Comparison of ENCODE assay signal across 21 cellular contexts in genomic region chr12:63937381-63938168, GRCh38.
DNase-seq lines count a peak whose midpoint lies in the region; ATAC-seq, FAIRE-seq and TF ChIP-seq lines count a peak whose summit lies in the region.
"Had no signal": no experiment of that assay in that cellular context is flagged by ENCODE, and none has a peak within 500 bp of the region (broad histone marks: within the 10 kb centered on the region; RNA-seq: fewer than 3 reads in every experiment).

No MANE protein-coding gene starts in this region.

- H2AFZ ChIP-seq in IMR-90 (replicated peaks; ENCODE audit: low read length, poor library complexity), result no peak overlapping the region
- H2AFZ ChIP-seq in neural progenitor cell (replicated peaks), result no peak overlapping the region

- peaks cover 22% of the 10 kb centered on the region; the same call in 1 of the 2 replicates for H4K20me1 ChIP-seq in IMR-90 (ENCODE audit: insufficient read depth, low read length)
- no peaks in the 10 kb centered on the region for H4K20me1 ChIP-seq in neural progenitor cell (ENCODE audit: low read depth)

- no peaks in the 10 kb centered on the region for H3K9me3 ChIP-seq in IMR-90 (ENCODE audit: control insufficient read depth, insufficient read depth, low read length)
- H3K9me3 ChIP-seq in neural progenitor cell (ENCODE audit: low read depth), result no peaks in the 10 kb centered on the region

- peaks cover 32% of the 10 kb centered on the region for H3K4me1 Mint-ChIP-seq in neural progenitor cell
- H3K4me1 Mint-ChIP-seq: activated CD4-positive, alpha-beta T cell treated with anti-CD3 and anti-CD28 coated beads, Interleukin-2, amount 10 ng/mL, durations not matched to agents 7 days and 5 days; activated CD8-positive, alpha-beta memory T cell treated with anti-CD3 and anti-CD28 coated beads, Interleukin-2, amount 10 ng/mL, durations not matched to agents 7 days and 5 days; activated naive CD4-positive, alpha-beta T cell treated with anti-CD3 and anti-CD28 coated beads, Interleukin-2, amount 10 ng/mL, durations not matched to agents 7 days and 5 days; IgD-negative memory B cell; memory B cell had no signal

- H3K9me1 ChIP-seq in IMR-90 (ENCODE audit: insufficient read depth, low read length), result peaks cover 11% of the 10 kb centered on the region

- in situ Hi-C loops in IMR-90 (cut with MboI; ENCODE audit: low sequenced_read_pairs), result no loop called here

- no peak overlapping the region for H3K56ac ChIP-seq in IMR-90 (ENCODE audit: extremely low read depth, insufficient read depth, low read length)

- H2AK5ac ChIP-seq in IMR-90 (ENCODE audit: low read depth, low read length), result 0 out of 2 replicates have a peak overlapping the region, but pooled peaks have one; percentile 12

- H3K4me1 ChIP-seq in IMR-90 (ENCODE audit: control insufficient read depth, insufficient read depth, low read length), result peaks cover 10% of the 10 kb centered on the region
- H3K4me1 ChIP-seq in neural progenitor cell, result peaks cover 10% of the 10 kb centered on the region

- H3K79me1 ChIP-seq in IMR-90 (ENCODE audit: low read depth in 1 of 2, low read length in 2 of 2), result peaks cover 41 to 83% of the 10 kb centered on the region in 2 experiments

- no peak for TF ChIP-seq POLR2A in IMR-90 (IDR thresholded peaks at IDR 0.05; ENCODE audit: low read depth, low read length)

- H2BK5ac ChIP-seq in IMR-90 (ENCODE audit: low read depth, low read length, poor library complexity, severe bottlenecking), result no peak overlapping the region

- H3K4me3 ChIP-seq in AG10803 (ENCODE audit: low read length) (no peak overlapping the region), IMR-90 (ENCODE audit: insufficient read depth, low read depth, low read length) (no peak overlapping the region), neural progenitor cell (no peak overlapping the region)
- H3K4me3 ChIP-seq: SK-N-MC, smooth muscle cell had no signal

- no peak overlapping the region for H2BK15ac ChIP-seq in IMR-90 (ENCODE audit: low read depth, low read length)

- H3F3A ChIP-seq in neural progenitor cell (ENCODE audit: low read depth), result no peaks in the 10 kb centered on the region

- H3K9ac ChIP-seq in IMR-90 (ENCODE audit: low read depth, low read length), result no peak overlapping the region
- H3K9ac ChIP-seq in neural progenitor cell, result no peak overlapping the region

- H3K36me3 ChIP-seq in IMR-90 (ENCODE audit: control insufficient read depth, insufficient read depth, low read length), result peaks cover 14% of the 10 kb centered on the region
- H3K36me3 ChIP-seq in neural progenitor cell, result no peaks in the 10 kb centered on the region
- H3K36me3 ChIP-seq: WERI-Rb-1 had no signal

- H3K14ac ChIP-seq in IMR-90 (replicated peaks; ENCODE audit: low read depth, low read length), result no peak overlapping the region

- TF ChIP-seq CTCF in AG10803 (conservative IDR thresholded peaks at IDR 0.05; ENCODE audit: low read length) (no peak), IMR-90 (conservative IDR thresholded peaks at IDR 0.05; ENCODE audit: low read depth, low read length) (no peak), neural progenitor cell (IDR thresholded peaks at IDR 0.05) (no peak)

- H3K79me2 ChIP-seq in neural progenitor cell (ENCODE audit: low read depth), result no peaks in the 10 kb centered on the region

- H3K4ac ChIP-seq in IMR-90 (ENCODE audit: low read depth, low read length), result no peak overlapping the region

- no peak overlapping the region for H3K4me2 ChIP-seq in IMR-90 (ENCODE audit: low read depth, low read length)
- no peak overlapping the region for H3K4me2 ChIP-seq in neural progenitor cell
- H3K4me2 ChIP-seq: smooth muscle cell had no signal

- H4K91ac ChIP-seq in IMR-90 (ENCODE audit: insufficient read depth, low read depth, low read length), result no peak overlapping the region

- TF ChIP-seq RAD21 in IMR-90 (IDR thresholded peaks at IDR 0.05; ENCODE audit: low read length), result no peak

- H2BK120ac ChIP-seq in IMR-90 (ENCODE audit: low read depth, low read length), result no peak overlapping the region

- peak overlapping the region; percentile 70 for H3K27ac Mint-ChIP-seq in neural progenitor cell
- H3K27ac Mint-ChIP-seq in activated naive CD4-positive, alpha-beta T cell treated with anti-CD3 and anti-CD28 coated beads, Interleukin-2, amount 50 U/mL, for 72 hours, result no peak overlapping the region
- H3K27ac Mint-ChIP-seq: activated CD4-positive, alpha-beta T cell treated with anti-CD3 and anti-CD28 coated beads, Interleukin-2, amount 10 ng/mL, durations not matched to agents 7 days and 5 days; activated CD8-positive, alpha-beta memory T cell treated with anti-CD3 and anti-CD28 coated beads, Interleukin-2, amount 10 ng/mL, durations not matched to agents 7 days and 5 days; activated naive CD4-positive, alpha-beta T cell treated with anti-CD3 and anti-CD28 coated beads, Interleukin-2, amount 10 ng/mL, durations not matched to agents 7 days and 5 days; CD14-positive monocyte; dendritic cell treated with granulocyte-macrophage colony-stimulating factor and Interleukin-4, amounts not matched to agents 40 ng/mL and 50 ng/mL, for 4 days; IgD-negative memory B cell; memory B cell had no signal

- H3K23ac ChIP-seq in IMR-90 (ENCODE audit: low read depth, low read length), result no peak overlapping the region

- ATAC-seq in IMR-90 (ENCODE audit: low read depth) (no peak), HG03469 (IDR thresholded peaks at IDR 0.05; ENCODE audit: unreplicated experiment) (no peak)
- no peak for ATAC-seq in activated naive CD4-positive, alpha-beta T cell treated with anti-CD3 and anti-CD28 coated beads, Interleukin-2, amount 50 U/mL, for 72 hours
- ATAC-seq: activated CD8-positive, alpha-beta memory T cell treated with anti-CD3 and anti-CD28 coated beads, Interleukin-2, amount 10 ng/mL, durations not matched to agents 7 days and 5 days had no signal

- H3K36me3 Mint-ChIP-seq in neural progenitor cell, result no peaks in the 10 kb centered on the region
- H3K36me3 Mint-ChIP-seq in activated naive CD4-positive, alpha-beta T cell treated with anti-CD3 and anti-CD28 coated beads, Interleukin-2, amount 50 U/mL, for 72 hours, result no peaks in the 10 kb centered on the region
- H3K36me3 Mint-ChIP-seq: activated CD8-positive, alpha-beta memory T cell treated with anti-CD3 and anti-CD28 coated beads, Interleukin-2, amount 10 ng/mL, durations not matched to agents 7 days and 5 days; activated naive CD4-positive, alpha-beta T cell treated with anti-CD3 and anti-CD28 coated beads, Interleukin-2, amount 10 ng/mL, durations not matched to agents 7 days and 5 days; CD14-positive monocyte; memory B cell had no signal

- 86% methylated on average over 8 of the region's 12 CpGs; no CpG with 5 or more reads in 1 of the 2 experiments for WGBS in IMR-90 (ENCODE audit: extremely low coverage in 2 of 2, insufficient read length in 1 of 2), 2 experiments

- H2AK9ac ChIP-seq in IMR-90 (replicated peaks; ENCODE audit: low read depth, low read length, poor library complexity), result no peak overlapping the region

- BruUV-seq in IMR-90 (replicated peaks; lab: Mats Ljungman, UMichigan), result no TSS peak

- no peak for FAIRE-seq in HTR-8/SVneo (lab: Jason Lieb, UNC)

- dilution Hi-C loops in IMR-90 (cut with HindIII; ENCODE audit: low sequenced_read_pairs, unreplicated experiment), result no loop called here

- no peak overlapping the region for H3K4me3 Mint-ChIP-seq in neural progenitor cell
- H3K4me3 Mint-ChIP-seq: activated CD4-positive, alpha-beta T cell treated with anti-CD3 and anti-CD28 coated beads, Interleukin-2, amount 10 ng/mL, durations not matched to agents 7 days and 5 days; activated CD8-positive, alpha-beta memory T cell treated with anti-CD3 and anti-CD28 coated beads, Interleukin-2, amount 10 ng/mL, durations not matched to agents 7 days and 5 days; activated naive CD4-positive, alpha-beta T cell treated with anti-CD3 and anti-CD28 coated beads, Interleukin-2, amount 10 ng/mL, durations not matched to agents 7 days and 5 days; CD14-positive monocyte; dendritic cell treated with granulocyte-macrophage colony-stimulating factor and Interleukin-4, amounts not matched to agents 40 ng/mL and 50 ng/mL, for 4 days; IgD-negative memory B cell; memory B cell had no signal

- CTCF ChIA-PET in IMR-90 (lab: Yijun Ruan, JAX), result no interaction called here

- peak overlapping the region in 1 of 2 experiments; percentile 19; a peak in 1 of 4 replicates for H4K8ac ChIP-seq in IMR-90 (ENCODE audit: low read depth in 2 of 2, low read length in 2 of 2)

- POLR2A ChIA-PET in IMR-90 (lab: Charles Lee; ENCODE audit: unreplicated experiment), result no interaction called here

- H2BK20ac ChIP-seq in IMR-90 (ENCODE audit: low read depth, low read length), result no peak overlapping the region

- H3K27me3 Mint-ChIP-seq in neural progenitor cell (ENCODE audit: insufficient read depth, low read depth), result no peaks in the 10 kb centered on the region
- H3K27me3 Mint-ChIP-seq: dendritic cell treated with granulocyte-macrophage colony-stimulating factor and Interleukin-4, amounts not matched to agents 40 ng/mL and 50 ng/mL, for 4 days; IgD-negative memory B cell had no signal

- DNase-seq in AG10803 (ENCODE audit: low read depth), result peak; percentile 73
- DNase-seq in IMR-90, result no peak
- DNase-seq in brain pericyte (ENCODE audit: low read depth, low spot score), result peak; percentile 39
- no peak for DNase-seq in neural progenitor cell (ENCODE audit: low spot score)
- no peak for DNase-seq in activated naive CD4-positive, alpha-beta T cell treated with anti-CD3 and anti-CD28 coated beads, Interleukin-2, amount 50 U/mL, for 72 hours (ENCODE audit: low spot score in 2 of 2)
- DNase-seq in HTR-8/SVneo (ENCODE audit: insufficient read length, low spot score), result no peak
- DNase-seq in activated naive CD4-positive, alpha-beta T cell treated with Interleukin-2 at 50 U/mL for 16 hours, result no peak
- DNase-seq: activated CD4-positive, alpha-beta T cell treated with anti-CD3 and anti-CD28 coated beads, Interleukin-2, amount 10 ng/mL, durations not matched to agents 7 days and 5 days; activated CD8-positive, alpha-beta memory T cell treated with anti-CD3 and anti-CD28 coated beads, Interleukin-2, amount 10 ng/mL, durations not matched to agents 7 days and 5 days; activated naive CD4-positive, alpha-beta T cell treated with anti-CD3 and anti-CD28 coated beads, Interleukin-2, amount 10 ng/mL, durations not matched to agents 7 days and 5 days; NCI-H1105; NCI-H2081; stimulated activated CD4-positive, alpha-beta T cell treated with anti-CD3 and anti-CD28 coated beads, Interleukin-2, amount 100 ng/mL, for 24 hours; WERI-Rb-1 had no signal

- no peaks in the 10 kb centered on the region for H3K9me3 Mint-ChIP-seq in neural progenitor cell
- H3K9me3 Mint-ChIP-seq in activated naive CD4-positive, alpha-beta T cell treated with anti-CD3 and anti-CD28 coated beads, Interleukin-2, amount 50 U/mL, for 72 hours, result no peaks in the 10 kb centered on the region
- H3K9me3 Mint-ChIP-seq: activated CD4-positive, alpha-beta T cell treated with anti-CD3 and anti-CD28 coated beads, Interleukin-2, amount 10 ng/mL, durations not matched to agents 7 days and 5 days; activated naive CD4-positive, alpha-beta T cell treated with anti-CD3 and anti-CD28 coated beads, Interleukin-2, amount 10 ng/mL, durations not matched to agents 7 days and 5 days; dendritic cell treated with granulocyte-macrophage colony-stimulating factor and Interleukin-4, amounts not matched to agents 40 ng/mL and 50 ng/mL, for 4 days; IgD-negative memory B cell; memory B cell had no signal

- peak overlapping the region; percentile 29; the same call in 1 of the 2 replicates for H4K5ac ChIP-seq in IMR-90 (ENCODE audit: low read depth, low read length)

- H3K27me3 ChIP-seq in IMR-90 (ENCODE audit: control insufficient read depth, insufficient read depth, low read length) (no peaks in the 10 kb centered on the region), neural progenitor cell (no peaks in the 10 kb centered on the region)

- no peak overlapping the region for H3K18ac ChIP-seq in IMR-90 (ENCODE audit: low read depth, low read length)

- H3K27ac ChIP-seq in IMR-90 (ENCODE audit: insufficient read depth, low read length), result no peak overlapping the region
- H3K27ac ChIP-seq in neural progenitor cell, result no peak overlapping the region
- H3K27ac ChIP-seq: SK-N-MC, WERI-Rb-1 had no signal

- intact Hi-C loops in IMR-90 (cut with micrococcal nuclease), result no loop called here

Comparison
In these comparisons a context has a peak if more than half of its experiments do, and no peak if none do; other contexts are left out.
1. DNase-seq: peak in AG10803 (single experiment) and brain pericyte (single experiment); none in IMR-90 (single experiment), neural progenitor cell (single experiment), activated naive CD4-positive, alpha-beta T cell treated with anti-CD3 and anti-CD28 coated beads, Interleukin-2, amount 50 U/mL, for 72 hours (0 of 2), HTR-8/SVneo (single experiment) and activated naive CD4-positive, alpha-beta T cell treated with Interleukin-2 at 50 U/mL for 16 hours (single experiment).